In genomic region chr17:49969134-49969759, GRCh38 we compare ENCODE assay signal across 9 cellular contexts. TPM values are rescaled to one million over a fixed set of nuclear protein-coding genes. Genes with fewer than 3 reads are reported as not detected.
DNase-seq lines count a peak whose midpoint lies in the region; ATAC-seq and TF ChIP-seq lines count a peak whose summit lies in the region.
"Had no signal": no experiment of that assay in that cellular context is flagged by ENCODE, and none has a peak within 500 bp of the region (broad histone marks: within the 10 kb centered on the region; RNA-seq: fewer than 3 reads in every experiment).

TSS of gene DLX4 (plus strand) at chr17:49969190. CDS start at chr17:49969469, 279 bp downstream.

- no peak within 1 kb of the TSS for H2BK12ac ChIP-seq in H9 (ENCODE audit: insufficient read length, low read depth, low read length)

- no peak within 1 kb of the TSS for H3K23ac ChIP-seq in H9 (ENCODE audit: insufficient read length, low read depth, low read length)

- no peak within 1 kb of the TSS for H4K91ac ChIP-seq in H9 (ENCODE audit: insufficient read length, low read depth, low read length)

- peak within 1 kb of the TSS; percentile 72 for H3K4me2 ChIP-seq in H9 (ENCODE audit: insufficient read depth, insufficient read length, low read length)

- peak in 1 of 2 donors; percentile 9 for ATAC-seq in activated T-cell treated with anti-CD3 and anti-CD28 coated beads, Interleukin-2, amount 50 U/mL, for 4 hours
- ATAC-seq in HG03280 (IDR thresholded peaks at IDR 0.05; ENCODE audit: unreplicated experiment), result no peak

- peak within 1 kb of the TSS; percentile 65 for H2AFZ ChIP-seq in H9 (ENCODE audit: low read length)

- no peak within 1 kb of the TSS for H2BK20ac ChIP-seq in H9 (ENCODE audit: low read depth, low read length, poor library complexity, severe bottlenecking)

- no peak within 1 kb of the TSS for H2BK5ac ChIP-seq in H9 (ENCODE audit: insufficient read length, low read length)

- H3K9ac ChIP-seq in H9 (ENCODE audit: extremely low read depth, insufficient read length, low read length), result no peak within 1 kb of the TSS

- peak within 1 kb of the TSS; percentile 83 to 96 for H3K4me3 Mint-ChIP-seq in H9
- peak within 1 kb of the TSS; percentile 87 for H3K4me3 Mint-ChIP-seq in activated T-cell treated with anti-CD3 and anti-CD28 coated beads, Interleukin-2, amount 50 U/mL, for 4 hours

- no peak within 1 kb of the TSS for H4K8ac ChIP-seq in H9 (replicated peaks; ENCODE audit: insufficient read length, low read depth, low read length)

- no peak within 1 kb of the TSS for H3K4ac ChIP-seq in H9 (ENCODE audit: low read depth, low read length)

- peaks cover 0 to 10% of the 10 kb centered on the region in 2 experiments; a peak in 3 of 5 replicates for H3K9me3 Mint-ChIP-seq in H9
- peaks cover 4% of the 10 kb centered on the region for H3K9me3 Mint-ChIP-seq in activated T-cell treated with anti-CD3 and anti-CD28 coated beads, Interleukin-2, amount 50 U/mL, for 4 hours

- no peaks in the 10 kb centered on the region for H3K36me3 ChIP-seq in thymus (ENCODE audit: control insufficient read depth, insufficient read depth)

- no peaks in the 10 kb centered on the region for H3K79me2 ChIP-seq in H9 (ENCODE audit: insufficient read depth, low read length)

- H2BK15ac ChIP-seq in H9 (ENCODE audit: low read depth, low read length), result no peak within 1 kb of the TSS

- H3K4me1 ChIP-seq in H9 (ENCODE audit: insufficient read depth, low read length) (no peaks in the 10 kb centered on the region), thymus (ENCODE audit: control insufficient read depth, insufficient read depth, low read length) (peaks cover 8% of the 10 kb centered on the region)

- peak within 1 kb of the TSS; percentile 70 for H3K4me3 ChIP-seq in iPS-18c (ENCODE audit: insufficient read depth, low read depth, low read length)
- H3K4me3 ChIP-seq in thymus (ENCODE audit: low read length), result peak within 1 kb of the TSS; percentile 55

- no peaks in the 10 kb centered on the region for H3K9me3 ChIP-seq in H9 (ENCODE audit: control insufficient read depth, low read depth, low read length)
- peaks cover 2% of the 10 kb centered on the region for H3K9me3 ChIP-seq in iPS-18c (ENCODE audit: control insufficient read depth, insufficient read depth, low read length)
- no peaks in the 10 kb centered on the region for H3K9me3 ChIP-seq in thymus (ENCODE audit: control insufficient read depth)

- peaks cover 98% of the 10 kb centered on the region for H3K27me3 Mint-ChIP-seq in H9 (ENCODE audit: low read depth)
- H3K27me3 Mint-ChIP-seq in activated T-cell treated with anti-CD3 and anti-CD28 coated beads, Interleukin-2, amount 50 U/mL, for 4 hours (ENCODE audit: low read depth), result peaks cover 81% of the 10 kb centered on the region

- no peaks in the 10 kb centered on the region for H4K20me1 ChIP-seq in H9 (ENCODE audit: control insufficient read depth, insufficient read depth, insufficient read length)

- H3K23me2 ChIP-seq in H9 (ENCODE audit: insufficient read length, low read depth, low read length, poor library complexity, severe bottlenecking), result peaks cover 21% of the 10 kb centered on the region

- no peaks in the 10 kb centered on the region; a peak in 1 of 7 replicates for H3K36me3 Mint-ChIP-seq in H9 (ENCODE audit: insufficient read depth in 1 of 3, low read depth in 3 of 3)
- H3K36me3 Mint-ChIP-seq in activated T-cell treated with anti-CD3 and anti-CD28 coated beads, Interleukin-2, amount 50 U/mL, for 4 hours (ENCODE audit: insufficient read depth), result no peaks in the 10 kb centered on the region

- H4K5ac ChIP-seq in H9 (ENCODE audit: insufficient read length, low read depth, low read length), result no peak within 1 kb of the TSS

- peak within 1 kb of the TSS; percentile 54 for H3K14ac ChIP-seq in H9 (ENCODE audit: insufficient read depth, low read length)

- WGBS in H9 (ENCODE audit: extremely low coverage, insufficient read length, low lambda C conversion rate), result no CpG with 5 or more reads among the region's 45 CpGs
- WGBS in thymus, result 3% methylated on average over 45 of the region's 45 CpGs

- TF ChIP-seq CTCF in H9 (conservative IDR thresholded peaks at IDR 0.05), result no peak

- H3K27me3 ChIP-seq in H9 (ENCODE audit: insufficient read depth, low read length) (peaks cover 92% of the 10 kb centered on the region), thymus (ENCODE audit: control insufficient read depth, insufficient read depth) (peaks cover 95% of the 10 kb centered on the region)

- H3K18ac ChIP-seq in H9 (ENCODE audit: insufficient read length, low read depth, low read length), result no peak within 1 kb of the TSS

- peaks cover 33 to 55% of the 10 kb centered on the region in 2 experiments for H3K4me1 Mint-ChIP-seq in H9
- peaks cover 49% of the 10 kb centered on the region for H3K4me1 Mint-ChIP-seq in activated T-cell treated with anti-CD3 and anti-CD28 coated beads, Interleukin-2, amount 50 U/mL, for 4 hours (ENCODE audit: low read depth)

- H3K56ac ChIP-seq in H9 (ENCODE audit: insufficient read length, low read depth, low read length), result no peak within 1 kb of the TSS

- DNase-seq in AG08395 (ENCODE audit: low spot score) (peak; percentile 49), H9 (peak; percentile 68), HCEC 1CT (no peak), NAMALWA (ENCODE audit: low spot score) (no peak)
- no peak for DNase-seq in activated T-cell treated with anti-CD3 and anti-CD28 coated beads, Interleukin-2, amount 50 U/mL, for 4 hours

- no peak within 1 kb of the TSS for H2BK120ac ChIP-seq in H9 (ENCODE audit: low read depth, low read length, poor library complexity, severe bottlenecking)

- H3K27ac ChIP-seq in H9 (ENCODE audit: insufficient read length, low read depth, low read length), result no peak within 1 kb of the TSS
- no peak within 1 kb of the TSS for H3K27ac ChIP-seq in thymus (ENCODE audit: low read depth)

- peak within 1 kb of the TSS in 2 of 3 experiments; percentile 85 to 93; a peak in 4 of 7 replicates for H3K27ac Mint-ChIP-seq in H9

- no peak within 1 kb of the TSS for H3T11ph ChIP-seq in H9 (ENCODE audit: low read length)

- H2AK5ac ChIP-seq in H9 (ENCODE audit: insufficient read length, low read length), result no peak within 1 kb of the TSS

- no peaks in the 10 kb centered on the region for H3K79me1 ChIP-seq in H9 (ENCODE audit: insufficient read depth, low read depth, low read length, poor library complexity, severe bottlenecking)

RNA-seq across cellular contexts. Expression of gene DLX4, which starts in this region (rescaled TPM):
- 1.7 and 2.5 TPM in 2 replicates for total RNA-seq in H9 (2021)
- 1 to 10 TPM in 1 of 3 donors, under 1 TPM in 2; 0.73 to 1.1 (median 0.99) TPM for total RNA-seq in activated T-cell treated with anti-CD3 and anti-CD28 coated beads, Interleukin-2, amount 50 U/mL, for 4 hours
- polyA plus RNA-seq in thymus, result 0.46 TPM
- total RNA-seq: glomerular endothelial cell had no signal

Comparison
In these comparisons a context has a peak if more than half of its experiments do, and no peak if none do; other contexts are left out.
1. DNase-seq: peak in AG08395 (single experiment) and H9 (single experiment); none in activated T-cell treated with anti-CD3 and anti-CD28 coated beads, Interleukin-2, amount 50 U/mL, for 4 hours (single experiment), HCEC 1CT (single experiment) and NAMALWA (single experiment).